15 cellular contexts compared by ENCODE assay signal in genomic region chr20:63685269-63686026, GRCh38. TPM values are rescaled to one million over a fixed set of nuclear protein-coding genes. Genes with fewer than 3 reads are reported as not detected.
DNase-seq lines count a peak whose midpoint lies in the region; ATAC-seq and TF ChIP-seq lines count a peak whose summit lies in the region.
"Had no signal": no experiment of that assay in that cellular context is flagged by ENCODE, and none has a peak within 500 bp of the region (broad histone marks: within the 10 kb centered on the region; RNA-seq: fewer than 3 reads in every experiment).

No MANE protein-coding gene starts in this region.

- H3K27ac ChIP-seq in heart right ventricle (peak overlapping the region; percentile 79 to 96 (median 93)), fibroblast of lung (ENCODE audit: insufficient read depth, low read length) (peak overlapping the region; percentile 98), psoas muscle (peak overlapping the region; percentile 79), vagina (peak overlapping the region; percentile 84)

- no peak overlapping the region for H2AFZ ChIP-seq in fibroblast of lung (ENCODE audit: low read length)

- no peak overlapping the region for H3K4me2 ChIP-seq in fibroblast of lung (ENCODE audit: extremely low read depth, insufficient read depth, low read length)

- DNase-seq in heart right ventricle: no peak
- DNase-seq in left cardiac atrium: no peak
- DNase-seq in fibroblast of lung (ENCODE audit: low read depth in 2 of 2): no peak
- DNase-seq in psoas muscle: no peak
- no peak for DNase-seq in vagina (ENCODE audit: extremely low spot score in 2 of 2)
- DNase-seq in activated T-cell treated with anti-CD3 and anti-CD28 coated beads, Interleukin-2, amount 50 U/mL, for 24 hours: no peak
- no peak for DNase-seq in effector memory CD8-positive, alpha-beta T cell
- DNase-seq in HCEC 1CT: no peak
- DNase-seq: KG1; NCI-H1417; NCI-H226; posterior cingulate gyrus; stimulated activated CD4-positive, alpha-beta T cell treated with anti-CD3 and anti-CD28 coated beads, Interleukin-1b, Interleukin-23, amount 100 ng/mL, for 48 hours had no signal

- H3K36me3 ChIP-seq in heart right ventricle (peaks cover 0 to 13% (median 0%) of the 10 kb centered on the region in 9 donors), fibroblast of lung (ENCODE audit: control insufficient read depth, insufficient read depth, low read length) (peaks cover 31% of the 10 kb centered on the region), psoas muscle (ENCODE audit: insufficient read depth in 1 of 2, low read depth in 1 of 2) (peaks cover 0 to 3% of the 10 kb centered on the region in 2 donors), vagina (peaks cover 0 to under 1% of the 10 kb centered on the region in 2 donors)

- peaks cover 2% of the 10 kb centered on the region for H3K79me2 ChIP-seq in fibroblast of lung (ENCODE audit: control insufficient read depth, insufficient read depth, low read length)

- H3K27ac Mint-ChIP-seq in activated T-cell treated with anti-CD3 and anti-CD28 coated beads, Interleukin-2, amount 50 U/mL, for 24 hours: no peak overlapping the region
- H3K27ac Mint-ChIP-seq in effector memory CD8-positive, alpha-beta T cell: peak overlapping the region in 1 of 2 donors; percentile 28

- peaks cover 24% of the 10 kb centered on the region for H3K4me1 Mint-ChIP-seq in activated T-cell treated with anti-CD3 and anti-CD28 coated beads, Interleukin-2, amount 50 U/mL, for 24 hours (ENCODE audit: low read depth)
- H3K4me1 Mint-ChIP-seq in effector memory CD8-positive, alpha-beta T cell (ENCODE audit: low read depth in 2 of 2): peaks cover 0 to 1% of the 10 kb centered on the region in 2 donors

- no peaks in the 10 kb centered on the region for H3K9me3 Mint-ChIP-seq in activated T-cell treated with anti-CD3 and anti-CD28 coated beads, Interleukin-2, amount 50 U/mL, for 24 hours
- no peaks in the 10 kb centered on the region for H3K9me3 Mint-ChIP-seq in effector memory CD8-positive, alpha-beta T cell

- peak overlapping the region; percentile 69 for H3K9ac ChIP-seq in fibroblast of lung (ENCODE audit: insufficient read depth, low read length)

- no peak overlapping the region for H3K4me3 Mint-ChIP-seq in activated T-cell treated with anti-CD3 and anti-CD28 coated beads, Interleukin-2, amount 50 U/mL, for 24 hours
- H3K4me3 Mint-ChIP-seq in effector memory CD8-positive, alpha-beta T cell: no peak overlapping the region

- H3K27me3 Mint-ChIP-seq in activated T-cell treated with anti-CD3 and anti-CD28 coated beads, Interleukin-2, amount 50 U/mL, for 24 hours: no peaks in the 10 kb centered on the region
- no peaks in the 10 kb centered on the region for H3K27me3 Mint-ChIP-seq in effector memory CD8-positive, alpha-beta T cell

- ATAC-seq in heart right ventricle: no peak
- ATAC-seq in left cardiac atrium: no peak
- no peak for ATAC-seq in psoas muscle
- no peak for ATAC-seq in effector memory CD8-positive, alpha-beta T cell (replicated peaks)
- ATAC-seq: Panc1 had no signal

- H3K4me3 ChIP-seq in heart right ventricle (no peak overlapping the region), fibroblast of lung (replicated peaks in 1 of 4; ENCODE audit: control extremely low read depth in 1 of 4, insufficient read depth in 1 of 4, low read depth in 3 of 4, low read length in 4 of 4) (no peak overlapping the region), psoas muscle (no peak overlapping the region), vagina (no peak overlapping the region)

- no peaks in the 10 kb centered on the region for H4K20me1 ChIP-seq in fibroblast of lung (ENCODE audit: control insufficient read depth, extremely low read depth, insufficient read depth, low read length)

- H3K36me3 Mint-ChIP-seq in activated T-cell treated with anti-CD3 and anti-CD28 coated beads, Interleukin-2, amount 50 U/mL, for 24 hours (ENCODE audit: low read depth): peaks cover 18% of the 10 kb centered on the region
- peaks cover 3% of the 10 kb centered on the region for H3K36me3 Mint-ChIP-seq in effector memory CD8-positive, alpha-beta T cell (ENCODE audit: insufficient read depth)

- H3K27me3 ChIP-seq in heart right ventricle: no peaks in the 10 kb centered on the region
- no peaks in the 10 kb centered on the region for H3K27me3 ChIP-seq in fibroblast of lung (ENCODE audit: control insufficient read depth, insufficient read depth, low read length)
- H3K27me3 ChIP-seq in psoas muscle (ENCODE audit: insufficient read depth in 3 of 3, low read length in 2 of 3): no peaks in the 10 kb centered on the region
- no peaks in the 10 kb centered on the region for H3K27me3 ChIP-seq in vagina

- no peak for TF ChIP-seq POLR2A in vagina (IDR thresholded peaks at IDR 0.05)

- 93% methylated on average over 21 of the region's 21 CpGs for WGBS in heart right ventricle, 2 donors
- 87 to 94% (median 90%) methylated on average over 17 to 21 of the region's 21 CpGs for WGBS in psoas muscle, 3 donors

- H3K4me1 ChIP-seq in heart right ventricle (peaks cover 33 to 72% (median 61%) of the 10 kb centered on the region in 9 donors), fibroblast of lung (ENCODE audit: control insufficient read depth, extremely low read depth, insufficient read depth, low read length) (peaks cover 36% of the 10 kb centered on the region), psoas muscle (peaks cover 27% of the 10 kb centered on the region), vagina (peaks cover 50% of the 10 kb centered on the region)

- intact Hi-C loops in heart right ventricle (cut with DNase I) (loop anchor here in 1 of 10 donors (5.0 kb wide), 1 partner anchor 367 kb away; no protein-coding TSS in a partner anchor), left cardiac atrium (cut with DNase I) (no loop called here), psoas muscle (cut with DNase I) (no loop called here), vagina (cut with DNase I) (no loop called here)

- H3K9me3 ChIP-seq in heart right ventricle (no peaks in the 10 kb centered on the region), fibroblast of lung (ENCODE audit: control insufficient read depth, insufficient read depth, low read depth, low read length) (no peaks in the 10 kb centered on the region), psoas muscle (no peaks in the 10 kb centered on the region), vagina (no peaks in the 10 kb centered on the region)

- TF ChIP-seq CTCF in heart right ventricle (IDR thresholded peaks at IDR 0.05): no peak
- TF ChIP-seq CTCF in fibroblast of lung (conservative IDR thresholded peaks at IDR 0.05 in 1 of 2, IDR thresholded peaks at IDR 0.05 in 1 of 2; ENCODE audit: low read depth in 1 of 2, low read length in 2 of 2): no peak
- no peak for TF ChIP-seq CTCF in psoas muscle (IDR thresholded peaks at IDR 0.05)
- TF ChIP-seq CTCF in vagina (IDR thresholded peaks at IDR 0.05): no peak

RNA-seq across cellular contexts. Expression of gene TNFRSF6B, which starts 11.0 kb away (rescaled TPM):
- total RNA-seq in heart right ventricle (1 to 10 TPM in 4 of 10 donors, under 1 TPM in 6; 0.26 to 5.1 (median 0.57) TPM), left cardiac atrium (10 to 100 TPM in 1 of 2 donors, 1 to 10 TPM in 1; 1.4 to 10.1 TPM), fibroblast of lung (6.7 and 35.2 TPM in 2 replicates), psoas muscle (1 to 10 TPM in 3 of 4 donors, not detected in 1; 1.3 to 2.2 (median 1.6) TPM), vagina (16.7 TPM)
- polyA plus RNA-seq in heart right ventricle (10 to 100 TPM; 11.7 to 12.5 TPM), fibroblast of lung (3.8 and 5.7 TPM in 2 replicates), psoas muscle (10 to 100 TPM in 1 of 3 donors, 1 to 10 TPM in 1, under 1 TPM in 1; 0.56 to 16.1 (median 6.1) TPM)
- polyA plus RNA-seq in fibroblast of lung (2012): 4.9 and 14.5 TPM in 2 replicates
- polyA minus RNA-seq in fibroblast of lung (ENCODE audit: low replicate concordance): 1.9 and 2.9 TPM in 2 replicates
- total RNA-seq: T-helper 1 cell treated with Interleukin-12 subunit alpha and Interleukin-12 subunit beta and Interleukin-4 antibody, amounts not matched to agents 30 ng/mL and 1 ng/mL, for 36 hours had no signal

RNA-seq across cellular contexts. Expression of gene ARFRP1, which starts 22.3 kb away (rescaled TPM):
- total RNA-seq in heart right ventricle (10 to 100 TPM; 34.9 to 51.6 (median 38.8) TPM), left cardiac atrium (10 to 100 TPM; 36.8 to 44.9 TPM), fibroblast of lung (24.7 and 35.0 TPM in 2 replicates), psoas muscle (10 to 100 TPM; 22.9 to 38.9 (median 32.6) TPM), vagina (30.9 TPM)
- polyA plus RNA-seq in heart right ventricle (10 to 100 TPM; 43.2 to 59.1 TPM), fibroblast of lung (32.2 and 34.6 TPM in 2 replicates), psoas muscle (10 to 100 TPM; 31.7 to 74.0 (median 32.4) TPM)
- polyA plus RNA-seq in fibroblast of lung (2012): 36.3 and 40.1 TPM in 2 replicates
- polyA minus RNA-seq in fibroblast of lung (ENCODE audit: low replicate concordance): 10.0 and 12.5 TPM in 2 replicates

RNA-seq across cellular contexts. Expression of gene ZGPAT, which starts 22.4 kb away (rescaled TPM):
- total RNA-seq in heart right ventricle (10 to 100 TPM; 11.8 to 21.7 (median 14.7) TPM), left cardiac atrium (10 to 100 TPM; 16.4 to 18.6 TPM), fibroblast of lung (10.7 and 11.0 TPM in 2 replicates), psoas muscle (10 to 100 TPM; 10.7 to 18.2 (median 14.9) TPM), vagina (30.4 TPM)
- polyA plus RNA-seq in heart right ventricle (10 to 100 TPM; 26.5 to 44.7 TPM), fibroblast of lung (7.6 and 8.7 TPM in 2 replicates), psoas muscle (10 to 100 TPM; 28.4 to 54.8 (median 43.6) TPM)
- 13.8 and 19.0 TPM in 2 replicates for polyA plus RNA-seq in fibroblast of lung (2012)
- 13.9 and 14.4 TPM in 2 replicates for polyA minus RNA-seq in fibroblast of lung (ENCODE audit: low replicate concordance)

RNA-seq across cellular contexts. Expression of gene RTEL1, which starts 27.3 kb away (rescaled TPM):
- 10 to 100 TPM in 5 of 10 donors, 1 to 10 TPM in 5; 6.1 to 14.5 (median 10.3) TPM for total RNA-seq in heart right ventricle
- 10 to 100 TPM in 1 of 2 donors, 1 to 10 TPM in 1; 5.3 to 18.8 TPM for polyA plus RNA-seq in heart right ventricle
- 10 to 100 TPM; 13.5 to 17.3 TPM for total RNA-seq in left cardiac atrium
- total RNA-seq in fibroblast of lung: 8.5 and 12.4 TPM in 2 replicates
- 4.7 and 11.5 TPM in 2 replicates for polyA plus RNA-seq in fibroblast of lung
- polyA plus RNA-seq in fibroblast of lung (2012): 7.0 and 13.8 TPM in 2 replicates
- polyA minus RNA-seq in fibroblast of lung (ENCODE audit: low replicate concordance): 20.4 and 77.8 TPM in 2 replicates
- total RNA-seq in psoas muscle: 10 to 100 TPM in 2 of 4 donors, 1 to 10 TPM in 2; 9.2 to 17.5 (median 10.9) TPM
- 1 to 10 TPM; 5.2 to 7.3 (median 7.1) TPM for polyA plus RNA-seq in psoas muscle
- 17.7 TPM for total RNA-seq in vagina

RNA-seq across cellular contexts. Expression of gene STMN3, which starts 32.2 kb away (rescaled TPM):
- total RNA-seq in heart right ventricle: 1 to 10 TPM; 1.7 to 9.9 (median 3.9) TPM
- polyA plus RNA-seq in heart right ventricle: 1 to 10 TPM; 9.7 TPM
- 1 to 10 TPM; 6.9 to 8.4 TPM for total RNA-seq in left cardiac atrium
- total RNA-seq in fibroblast of lung: 16.4 and 34.3 TPM in 2 replicates
- 3.7 and 27.4 TPM in 2 replicates for polyA plus RNA-seq in fibroblast of lung
- 6.8 and 60.2 TPM in 2 replicates for polyA plus RNA-seq in fibroblast of lung (2012)
- 10.4 and 96.0 TPM in 2 replicates for polyA minus RNA-seq in fibroblast of lung (ENCODE audit: low replicate concordance)
- 1 to 10 TPM; 2.4 to 3.1 (median 2.7) TPM for total RNA-seq in psoas muscle
- 1 to 10 TPM; 1.0 to 2.7 (median 1.2) TPM for polyA plus RNA-seq in psoas muscle
- total RNA-seq in vagina: 14.7 TPM
